16 cellular contexts compared by ENCODE assay signal in genomic region chr11:100403817-100404216, GRCh38.
DNase-seq lines count a peak whose midpoint lies in the region; ATAC-seq, FAIRE-seq and TF ChIP-seq lines count a peak whose summit lies in the region.
"Had no signal": no experiment of that assay in that cellular context is flagged by ENCODE, and none has a peak within 500 bp of the region (broad histone marks: within the 10 kb centered on the region; RNA-seq: fewer than 3 reads in every experiment).

No MANE protein-coding gene starts in this region.

- peak overlapping the region; percentile 68; the same call in 1 of the 2 replicates for H3K27ac Mint-ChIP-seq in GM23338
- H3K27ac Mint-ChIP-seq in progenitor cell of endocrine pancreas = peak overlapping the region; percentile 81
- no peak overlapping the region for H3K27ac Mint-ChIP-seq in T-helper 17 cell
- H3K27ac Mint-ChIP-seq: activated CD8-positive, alpha-beta T cell treated with anti-CD3 and anti-CD28 coated beads, Interleukin-2, amount 10 ng/mL, durations not matched to agents 7 days and 5 days had no signal

- H3K27me3 Mint-ChIP-seq in GM23338 (ENCODE audit: insufficient read depth, low read depth, poor library complexity) (peaks cover under 1% of the 10 kb centered on the region), progenitor cell of endocrine pancreas (no peaks in the 10 kb centered on the region), T-helper 17 cell (no peaks in the 10 kb centered on the region)

- TF ChIP-seq CTCF in GM23338 (conservative IDR thresholded peaks at IDR 0.05; ENCODE audit: low read depth in 2 of 2) = no peak
- no peak for TF ChIP-seq CTCF in hepatocyte (IDR thresholded peaks at IDR 0.05; ENCODE audit: poor library complexity)
- TF ChIP-seq CTCF in progenitor cell of endocrine pancreas (IDR thresholded peaks at IDR 0.05; ENCODE audit: unreplicated experiment) = no peak
- no peak for TF ChIP-seq CTCF in right atrium auricular region (IDR thresholded peaks at IDR 0.05)

- peak; percentile 91 for FAIRE-seq in TTC549 (lab: Jason Lieb, UNC)

- H3K4me1 Mint-ChIP-seq in GM23338 (peaks cover 22% of the 10 kb centered on the region), progenitor cell of endocrine pancreas (ENCODE audit: low read depth) (peaks cover 11% of the 10 kb centered on the region), T-helper 17 cell (no peaks in the 10 kb centered on the region)

- H3K4me2 ChIP-seq in GM23338 (0 out of 2 replicates have a peak overlapping the region, but pooled peaks have one; percentile 4), hepatocyte (peak overlapping the region; percentile 18)

- H3K36me3 Mint-ChIP-seq in GM23338 (ENCODE audit: low read depth) (peaks cover 11% of the 10 kb centered on the region), progenitor cell of endocrine pancreas (ENCODE audit: insufficient read depth) (no peaks in the 10 kb centered on the region), T-helper 17 cell (ENCODE audit: low read depth) (no peaks in the 10 kb centered on the region)

- H2AFZ ChIP-seq in GM23338 (no peak overlapping the region), hepatocyte (no peak overlapping the region)

- H4K20me1 ChIP-seq in GM23338 (replicated peaks; ENCODE audit: insufficient read depth) = no peaks in the 10 kb centered on the region
- H4K20me1 ChIP-seq in hepatocyte (ENCODE audit: insufficient read depth, poor library complexity, severe bottlenecking) = no peaks in the 10 kb centered on the region

- 22% methylated on average over 2 of the region's 2 CpGs for WGBS in hepatocyte (ENCODE audit: low lambda C conversion rate, missing lambda C conversion rate)

- H3F3A ChIP-seq in GM23338 (replicated peaks; ENCODE audit: low read depth) = no peaks in the 10 kb centered on the region

- H3K9me3 ChIP-seq in hepatocyte (ENCODE audit: low read depth) = no peaks in the 10 kb centered on the region
- no peaks in the 10 kb centered on the region for H3K9me3 ChIP-seq in T-helper 17 cell (ENCODE audit: control insufficient read depth, low read length, poor library complexity, severe bottlenecking)
- peaks cover 0 to 6% of the 10 kb centered on the region in 2 donors for H3K9me3 ChIP-seq in right atrium auricular region

- H3K4me3 ChIP-seq in GM23338 (no peak overlapping the region), hepatocyte (no peak overlapping the region), right atrium auricular region (no peak overlapping the region)

- no peaks in the 10 kb centered on the region for H3K36me3 ChIP-seq in GM23338 (ENCODE audit: insufficient read depth)
- H3K36me3 ChIP-seq in hepatocyte (replicated peaks; ENCODE audit: insufficient read depth, low read depth) = no peaks in the 10 kb centered on the region
- H3K36me3 ChIP-seq in right atrium auricular region = no peaks in the 10 kb centered on the region

- H3K27me3 ChIP-seq in GM23338 (ENCODE audit: insufficient read depth) (no peaks in the 10 kb centered on the region), hepatocyte (no peaks in the 10 kb centered on the region), right atrium auricular region (no peaks in the 10 kb centered on the region)

- H3K27ac ChIP-seq in GM23338 (ENCODE audit: low read depth) = 0 out of 2 replicates have a peak overlapping the region, but pooled peaks have one; percentile 1
- H3K27ac ChIP-seq in hepatocyte = no peak overlapping the region
- H3K27ac ChIP-seq in right atrium auricular region = no peak overlapping the region
- H3K27ac ChIP-seq: C4-2B had no signal

- H3K4me3 Mint-ChIP-seq in GM23338 (no peak overlapping the region), progenitor cell of endocrine pancreas (ENCODE audit: low read depth) (no peak overlapping the region), T-helper 17 cell (no peak overlapping the region)
- H3K4me3 Mint-ChIP-seq: activated CD8-positive, alpha-beta T cell treated with anti-CD3 and anti-CD28 coated beads, Interleukin-2, amount 10 ng/mL, durations not matched to agents 7 days and 5 days had no signal

- H3K9me2 ChIP-seq in GM23338 (ENCODE audit: insufficient read depth) = 0 out of 2 replicates have a peak, but pooled peaks cover 6% of the 10 kb centered on the region
- H3K9me2 ChIP-seq in hepatocyte (replicated peaks; ENCODE audit: insufficient read depth) = no peaks in the 10 kb centered on the region

- DNase-seq in GM23338 (ENCODE audit: low spot score) (peak; percentile 86), hepatocyte (ENCODE audit: low spot score) (no peak), progenitor cell of endocrine pancreas (ENCODE audit: low spot score, unreplicated experiment) (no peak), T-helper 17 cell (no peak), right atrium auricular region (ENCODE audit: low spot score) (no peak), NCI-H2107 treated with DMSO at 0.1 percent for 48 hours (lab: John Stamatoyannopoulos, UW; ENCODE audit: unreplicated experiment) (no peak), NCI-H2029 (lab: John Stamatoyannopoulos, UW) (no peak)
- DNase-seq: activated CD8-positive, alpha-beta T cell treated with anti-CD3 and anti-CD28 coated beads, Interleukin-2, amount 10 ng/mL, durations not matched to agents 7 days and 5 days; activated gamma-delta T cell; central memory CD4-positive, alpha-beta T cell; erythroblast; NCI-H2081; NCI-H82; stimulated activated CD4-positive, alpha-beta T cell treated with anti-CD3 and anti-CD28 coated beads, Interleukin-4, amount 100 ng/mL, for 1 hour had no signal

- H3K9me3 Mint-ChIP-seq in GM23338 = peaks cover 16% of the 10 kb centered on the region
- peaks cover 19% of the 10 kb centered on the region for H3K9me3 Mint-ChIP-seq in progenitor cell of endocrine pancreas (ENCODE audit: low read depth)

- H3K4me1 ChIP-seq in GM23338 (ENCODE audit: insufficient read depth) = peaks cover 15% of the 10 kb centered on the region; the same call in 1 of the 2 replicates
- H3K4me1 ChIP-seq in hepatocyte (ENCODE audit: insufficient read depth) = no peaks in the 10 kb centered on the region
- H3K4me1 ChIP-seq in right atrium auricular region = no peaks in the 10 kb centered on the region

- ATAC-seq in GM23338 (peak; percentile 94), T-helper 17 cell (no peak)
- ATAC-seq: activated CD8-positive, alpha-beta T cell treated with anti-CD3 and anti-CD28 coated beads, Interleukin-2, amount 10 ng/mL, durations not matched to agents 7 days and 5 days had no signal

- H3K79me2 ChIP-seq in GM23338 (replicated peaks; ENCODE audit: insufficient read depth) (no peaks in the 10 kb centered on the region), hepatocyte (no peaks in the 10 kb centered on the region)

TF ChIP-seq in GM23338, 12 proteins besides CTCF, POLR2A, EP300 and RAD21 (continues in another document):
- no peak for TF ChIP-seq POLR2AphosphoS5 (IDR thresholded peaks at IDR 0.05; ENCODE audit: low read depth)
- TF ChIP-seq REST (IDR thresholded peaks at IDR 0.05; ENCODE audit: unreplicated experiment) = no peak
- TF ChIP-seq NANOG (IDR thresholded peaks at IDR 0.05; ENCODE audit: borderline replicate concordance) = peak; percentile 75
- TF ChIP-seq ZNF331 (CRISPR knock-in tag; IDR thresholded peaks at IDR 0.05; ENCODE audit: low read depth) = no peak
- TF ChIP-seq STAT1 (IDR thresholded peaks at IDR 0.05; ENCODE audit: unreplicated experiment) = no peak
